Comparison of ENCODE assay signal across 33 cellular contexts in genomic region chr17:37732313-37732712, GRCh38. TPM values are rescaled to one million over a fixed set of nuclear protein-coding genes. Genes with fewer than 3 reads are reported as not detected.
"Had no signal": no experiment of that assay in that cellular context is flagged by ENCODE, and none has a peak within 500 bp of the region (broad histone marks: within the 10 kb centered on the region; RNA-seq: fewer than 3 reads in every experiment).

No MANE protein-coding gene starts in this region.

- H3K36me3 Mint-ChIP-seq: activated CD8-positive, alpha-beta memory T cell treated with anti-CD3 and anti-CD28 coated beads, Interleukin-2, amount 10 ng/mL, durations not matched to agents 7 days and 5 days; activated naive CD4-positive, alpha-beta T cell treated with anti-CD3 and anti-CD28 coated beads, Interleukin-2, amount 50 U/mL, for 24 hours; WTC11 had no signal

- H3K27me3 ChIP-seq: MG63, Peyer's patch, SJSA1 had no signal

- H3K4me1 ChIP-seq: Peyer's patch had no signal

- H3K27ac Mint-ChIP-seq: activated CD4-positive, alpha-beta memory T cell treated with anti-CD3 and anti-CD28 coated beads, Interleukin-2, amount 10 ng/mL, durations not matched to agents 7 days and 5 days; activated CD4-positive, alpha-beta T cell treated with anti-CD3 and anti-CD28 coated beads for 36 hours; activated CD8-positive, alpha-beta memory T cell treated with anti-CD3 and anti-CD28 coated beads, Interleukin-2, amount 10 ng/mL, durations not matched to agents 7 days and 5 days; activated naive CD4-positive, alpha-beta T cell treated with anti-CD3 and anti-CD28 coated beads, Interleukin-2, amount 50 U/mL, for 24 hours; T-helper 1 cell treated with Interleukin-12 subunit alpha and Interleukin-12 subunit beta and Interleukin-4 antibody, amounts not matched to agents 30 μg/mL and 1 μg/mL, for 36 hours; T-helper 2 cell treated with Interferon-gamma antibody and Interleukin-4, amounts not matched to agents 5 μg/mL and 100 μg/mL, for 36 hours; WTC11 had no signal

- H3K9me3 Mint-ChIP-seq: activated CD4-positive, alpha-beta memory T cell treated with anti-CD3 and anti-CD28 coated beads, Interleukin-2, amount 10 ng/mL, durations not matched to agents 7 days and 5 days; activated naive CD4-positive, alpha-beta T cell treated with anti-CD3 and anti-CD28 coated beads, Interleukin-2, amount 50 U/mL, for 24 hours; central memory CD8-positive, alpha-beta T cell; T-helper 1 cell treated with Interleukin-12 subunit alpha and Interleukin-12 subunit beta and Interleukin-4 antibody, amounts not matched to agents 30 μg/mL and 1 μg/mL, for 36 hours; T-helper 2 cell treated with Interferon-gamma antibody and Interleukin-4, amounts not matched to agents 5 μg/mL and 100 μg/mL, for 36 hours had no signal

- H3K9ac ChIP-seq: SK-N-SH had no signal

- H3K4me2 ChIP-seq: SK-N-SH had no signal

- H3K4me3 ChIP-seq: cardiac muscle cell, MG63, Peyer's patch, SJSA1 had no signal

- H3K4me3 Mint-ChIP-seq: activated CD4-positive, alpha-beta memory T cell treated with anti-CD3 and anti-CD28 coated beads, Interleukin-2, amount 10 ng/mL, durations not matched to agents 7 days and 5 days; activated CD4-positive, alpha-beta T cell treated with anti-CD3 and anti-CD28 coated beads for 36 hours; activated CD8-positive, alpha-beta memory T cell treated with anti-CD3 and anti-CD28 coated beads, Interleukin-2, amount 10 ng/mL, durations not matched to agents 7 days and 5 days; activated naive CD4-positive, alpha-beta T cell treated with anti-CD3 and anti-CD28 coated beads, Interleukin-2, amount 50 U/mL, for 24 hours; central memory CD8-positive, alpha-beta T cell; T-helper 1 cell treated with Interleukin-12 subunit alpha and Interleukin-12 subunit beta and Interleukin-4 antibody, amounts not matched to agents 30 μg/mL and 1 μg/mL, for 36 hours; T-helper 2 cell treated with Interferon-gamma antibody and Interleukin-4, amounts not matched to agents 5 μg/mL and 100 μg/mL, for 36 hours; WTC11 had no signal

- DNase-seq: activated CD4-positive, alpha-beta memory T cell treated with anti-CD3 and anti-CD28 coated beads, Interleukin-2, amount 10 ng/mL, durations not matched to agents 7 days and 5 days; activated CD4-positive, alpha-beta T cell treated with anti-CD3 and anti-CD28 coated beads for 36 hours; activated CD4-positive, alpha-beta T cell treated with anti-CD3 and anti-CD28 coated beads, Interleukin-2, amount 50 U/mL, for 1 hour; activated CD8-positive, alpha-beta memory T cell treated with anti-CD3 and anti-CD28 coated beads for 24 hours; activated CD8-positive, alpha-beta memory T cell treated with anti-CD3 and anti-CD28 coated beads, Interleukin-2, amount 10 ng/mL, durations not matched to agents 7 days and 5 days; activated CD8-positive, alpha-beta memory T cell treated with anti-CD3 and anti-CD28 coated beads, Interleukin-2, amount 50 U/mL, for 48 hours; activated naive CD4-positive, alpha-beta T cell treated with Interleukin-2 at 50 U/mL for 16 hours; activated T-cell treated with anti-CD3 and anti-CD28 coated beads, Interleukin-2, amount 50 U/mL, for 48 hours; anterior cingulate cortex; Kasumi-1; KG1; MG63; NCI-H1048; NCI-H1105 treated with DMSO at 0.1 percent for 48 hours; NCI-H1436; NCI-H1694; NCI-H1930; NCI-H2081 treated with DMSO at 0.1 percent for 48 hours; NCI-H345; NCI-H524 treated with DMSO at 0.1 percent for 48 hours; PC-3; Peyer's patch; RPMI8226; SHP77 treated with DMSO at 0.1 percent for 48 hours; SK-N-SH had no signal

- H3K36me3 ChIP-seq: cardiac muscle cell, MG63, SJSA1 had no signal

- H3K27ac ChIP-seq: cardiac muscle cell, Peyer's patch, SJSA1 had no signal

- H3K4me1 Mint-ChIP-seq: activated CD4-positive, alpha-beta memory T cell treated with anti-CD3 and anti-CD28 coated beads, Interleukin-2, amount 10 ng/mL, durations not matched to agents 7 days and 5 days; activated CD4-positive, alpha-beta T cell treated with anti-CD3 and anti-CD28 coated beads for 36 hours; activated naive CD4-positive, alpha-beta T cell treated with anti-CD3 and anti-CD28 coated beads, Interleukin-2, amount 50 U/mL, for 24 hours; central memory CD8-positive, alpha-beta T cell had no signal

RNA-seq across cellular contexts. Expression of gene HNF1B, which starts 12.5 kb away (rescaled TPM):
- total RNA-seq: activated CD4-positive, alpha-beta memory T cell treated with anti-CD3 and anti-CD28 coated beads, Interleukin-2, amount 10 ng/mL, durations not matched to agents 7 days and 5 days; activated CD4-positive, alpha-beta T cell treated with anti-CD3 and anti-CD28 coated beads for 36 hours; cardiac muscle cell; NCI-H460; SJSA1 had no signal
- polyA plus RNA-seq: cardiac muscle cell, SK-N-SH had no signal
